ENCODE assay signal across 15 cellular contexts in genomic region chr2:9124231-9124651, GRCh38.
"Had no signal": no experiment of that assay in that cellular context is flagged by ENCODE, and none has a peak within 500 bp of the region (broad histone marks: within the 10 kb centered on the region; RNA-seq: fewer than 3 reads in every experiment).

No MANE protein-coding gene starts in this region.

- H3K4me3 ChIP-seq: esophagus squamous epithelium, lower lobe of right lung, smooth muscle cell, transverse colon had no signal

- H3K9me3 ChIP-seq: esophagus squamous epithelium, lower lobe of right lung, transverse colon had no signal

- H3K27ac ChIP-seq: brain microvascular endothelial cell, dorsolateral prefrontal cortex, esophagus squamous epithelium, lower lobe of right lung, transverse colon had no signal

- ATAC-seq: activated CD8-positive, alpha-beta memory T cell treated with anti-CD3 and anti-CD28 coated beads, Interleukin-2, amount 10 ng/mL, durations not matched to agents 7 days and 5 days; activated naive CD4-positive, alpha-beta T cell treated with anti-CD3 and anti-CD28 coated beads, Interleukin-2, amount 50 U/mL, for 72 hours; lower lobe of right lung; stimulated activated memory B cell treated with anti-CD40 and anti-IgM and Interleukin-4, amounts not matched to agents 10 μg/mL and 1 μg/mL and 100 μg/mL, for 72 hours had no signal

- H3K4me1 ChIP-seq: esophagus squamous epithelium, lower lobe of right lung, transverse colon had no signal

- H3K27me3 ChIP-seq: brain microvascular endothelial cell, dorsolateral prefrontal cortex, esophagus squamous epithelium, transverse colon had no signal

- H3K36me3 ChIP-seq: brain microvascular endothelial cell, esophagus squamous epithelium, lower lobe of right lung, transverse colon had no signal

- DNase-seq: activated CD8-positive, alpha-beta memory T cell treated with anti-CD3 and anti-CD28 coated beads, Interleukin-2, amount 10 ng/mL, durations not matched to agents 7 days and 5 days; activated effector memory CD4-positive, alpha-beta T cell treated with Interleukin-2 at 50 U/mL for 16 hours; activated T-cell treated with anti-CD3 and anti-CD28 coated beads, Interleukin-2, amount 50 U/mL, for 24 hours; amniotic stem cell; brain microvascular endothelial cell; dorsolateral prefrontal cortex; esophagus squamous epithelium; foreskin fibroblast; islet precursor cell; lower lobe of right lung; stimulated activated CD4-positive, alpha-beta T cell treated with anti-CD3 and anti-CD28 coated beads, Interleukin-1b, Interleukin-23, amount 100 ng/mL, for 48 hours; transverse colon had no signal

- H3K4me2 ChIP-seq: smooth muscle cell had no signal
